ENCODE assay signal across 22 cellular contexts in genomic region chr6:37519461-37519860, GRCh38.
"Had no signal": no experiment of that assay in that cellular context is flagged by ENCODE, and none has a peak within 500 bp of the region (broad histone marks: within the 10 kb centered on the region; RNA-seq: fewer than 3 reads in every experiment).

No MANE protein-coding gene starts in this region.

- H3K27ac ChIP-seq: adrenal gland, breast epithelium, coronary artery, left lung, sigmoid colon, upper lobe of right lung had no signal

- H3K36me3 Mint-ChIP-seq: natural killer cell had no signal

- H3K27me3 ChIP-seq: adrenal gland, breast epithelium had no signal

- H3K4me3 ChIP-seq: adrenal gland, breast epithelium, coronary artery, left lung, sigmoid colon, smooth muscle cell, upper lobe of right lung had no signal

- ATAC-seq: left lung, natural killer cell, SK-N-SH treated with all-trans-retinoic acid at 6 μM for 48 hours, upper lobe of right lung had no signal

- H3K36me3 ChIP-seq: adrenal gland, breast epithelium, left lung, sigmoid colon, upper lobe of right lung had no signal

- H3K4me1 ChIP-seq: upper lobe of right lung had no signal

- DNase-seq: activated CD4-positive, alpha-beta T cell treated with anti-CD3 and anti-CD28 coated beads for 1 hour; activated CD4-positive, alpha-beta T cell treated with anti-CD3 and anti-CD28 coated beads, Interleukin-2, amount 50 U/mL, for 1 hour; activated CD8-positive, alpha-beta memory T cell treated with anti-CD3 and anti-CD28 coated beads for 24 hours; activated CD8-positive, alpha-beta memory T cell treated with anti-CD3 and anti-CD28 coated beads, Interleukin-2, amount 50 U/mL, for 4 hours; activated effector memory CD4-positive, alpha-beta T cell treated with anti-CD3 and anti-CD28 coated beads, Interleukin-2, amount 50 U/mL, for 16 hours; activated naive CD4-positive, alpha-beta T cell treated with anti-CD3 and anti-CD28 coated beads, Interleukin-2, amount 50 U/mL, for 16 hours; activated T-cell treated with anti-CD3 and anti-CD28 coated beads, Interleukin-2, amount 50 U/mL, for 48 hours; adrenal gland; erythroblast; foreskin melanocyte; kidney glomerular epithelial cell; left lung; natural killer cell; sigmoid colon; stimulated activated CD4-positive, alpha-beta T cell treated with anti-CD3 and anti-CD28 coated beads, Interleukin-2, amount 100 ng/mL, for 48 hours; stimulated activated CD8-positive, alpha-beta memory T cell treated with anti-CD3 and anti-CD28 coated beads, Interleukin-4, amount 100 ng/mL, for 48 hours; stimulated activated naive CD4-positive, alpha-beta T cell; upper lobe of right lung had no signal

- H3K9me3 Mint-ChIP-seq: natural killer cell had no signal

- H3K9me3 ChIP-seq: adrenal gland, left lung, sigmoid colon, upper lobe of right lung had no signal
